In the genomic region with DNA sequence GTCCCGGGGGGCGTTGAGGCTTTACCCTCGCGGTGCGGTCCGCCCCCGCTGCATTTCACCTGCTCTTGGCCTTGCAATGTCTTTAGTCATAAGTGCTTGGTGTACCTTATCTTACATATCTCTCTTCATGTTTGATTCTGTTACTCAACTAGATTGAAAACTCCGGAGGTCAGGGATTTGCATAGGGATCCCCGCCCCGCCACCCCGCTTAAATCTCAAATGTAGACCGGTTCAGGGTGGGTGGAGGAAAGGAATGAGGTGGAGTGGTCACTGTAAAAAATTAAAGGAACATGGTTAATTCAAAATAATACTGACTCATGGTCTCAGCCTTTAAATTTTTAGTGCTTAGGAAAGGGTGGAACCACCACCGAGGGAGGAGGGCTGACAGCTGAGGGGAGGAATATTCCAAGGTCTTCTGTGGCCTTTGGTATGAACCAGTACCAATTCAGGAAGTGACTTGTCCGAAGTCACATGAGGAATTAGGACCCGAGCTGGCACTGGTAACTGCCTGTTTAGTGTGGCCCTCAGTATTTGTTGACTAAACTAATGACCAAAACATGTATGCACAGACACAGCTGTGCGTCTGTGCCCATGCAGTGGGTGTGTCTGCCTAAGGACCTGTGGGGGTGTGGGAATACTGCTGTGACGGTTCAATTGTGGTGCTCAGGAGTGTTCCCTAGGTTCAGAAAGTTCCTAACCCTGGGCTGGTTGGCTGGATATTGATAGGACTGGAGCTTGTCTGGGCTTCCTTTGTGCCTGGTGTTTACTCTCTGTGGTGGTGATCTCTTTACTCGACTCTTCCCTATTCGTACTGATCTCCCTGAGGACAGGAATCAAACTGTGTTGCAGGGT, we compare ENCODE assay signal across 8 cellular contexts. TPM values are rescaled to one million over a fixed set of nuclear protein-coding genes. Genes with fewer than 3 reads are reported as not detected.
A peak's percentile ranks its signal among the peaks of the same experiment; 100 is the strongest.
DNase-seq lines count a peak whose midpoint lies in the region; ATAC-seq and TF ChIP-seq lines count a peak whose summit lies in the region.

No MANE protein-coding gene starts in this region.

- peak overlapping the region; percentile 89 for H3K4me3 ChIP-seq in CD4-positive, CD25-positive, alpha-beta regulatory T cell (ENCODE audit: low read depth, low read length)
- H3K4me3 ChIP-seq in RWPE2 (ENCODE audit: severe bottlenecking) = peak overlapping the region; percentile 75

- H3K4me1 ChIP-seq in CD4-positive, CD25-positive, alpha-beta regulatory T cell (ENCODE audit: control insufficient read depth, insufficient read depth, low read length, poor library complexity, severe bottlenecking) = peaks cover 38% of the 10 kb centered on the region
- peaks cover 3% of the 10 kb centered on the region for H3K4me1 ChIP-seq in RWPE2 (ENCODE audit: insufficient read depth, poor library complexity, severe bottlenecking)

- no peaks in the 10 kb centered on the region for H3K27me3 ChIP-seq in CD4-positive, CD25-positive, alpha-beta regulatory T cell (ENCODE audit: control insufficient read depth, insufficient read depth, low read length)
- no peaks in the 10 kb centered on the region for H3K27me3 ChIP-seq in RWPE2 (ENCODE audit: insufficient read depth, poor library complexity, severe bottlenecking)

- peak in 2 of 3 donors; percentile 20 to 39 for DNase-seq in CD4-positive, CD25-positive, alpha-beta regulatory T cell
- peak; percentile 19 for DNase-seq in GM19240 (ENCODE audit: insufficient read length, low spot score)
- DNase-seq in RWPE2 (ENCODE audit: low spot score) = no peak
- peak; percentile 52 for DNase-seq in iris pigment epithelial cell (ENCODE audit: low read depth)
- peak; percentile 30 to 42 for DNase-seq in stimulated activated CD4-positive, alpha-beta T cell treated with anti-CD3 and anti-CD28 coated beads, Interleukin-1b, Interleukin-23, amount 100 ng/mL, for 4 hours (ENCODE audit: low read depth in 2 of 2)

- no peaks in the 10 kb centered on the region for H3K27me3 Mint-ChIP-seq in CD4-positive, CD25-positive, alpha-beta regulatory T cell
- peaks cover 8% of the 10 kb centered on the region for H3K27me3 Mint-ChIP-seq in brain

- H3K4me3 Mint-ChIP-seq in CD4-positive, CD25-positive, alpha-beta regulatory T cell = peak overlapping the region; percentile 90 to 99 (median 96)
- peak overlapping the region; percentile 95 to 98 (median 97) for H3K4me3 Mint-ChIP-seq in brain

- no peaks in the 10 kb centered on the region for H3K9me3 Mint-ChIP-seq in CD4-positive, CD25-positive, alpha-beta regulatory T cell
- peaks cover 0 to 3% (median 0%) of the 10 kb centered on the region in 5 experiments for H3K9me3 Mint-ChIP-seq in brain

- TF ChIP-seq CTCF in RWPE2 (IDR thresholded peaks at IDR 0.05; ENCODE audit: poor library complexity, severe bottlenecking) (no peak), brain (conservative IDR thresholded peaks at IDR 0.05) (no peak)

- H3K36me3 ChIP-seq in CD4-positive, CD25-positive, alpha-beta regulatory T cell (ENCODE audit: control insufficient read depth, insufficient read depth, low read length) = peaks cover 8% of the 10 kb centered on the region
- H3K36me3 ChIP-seq in RWPE2 (ENCODE audit: low read depth) = peaks cover 29% of the 10 kb centered on the region

- no peaks in the 10 kb centered on the region for H3K9me3 ChIP-seq in CD4-positive, CD25-positive, alpha-beta regulatory T cell (ENCODE audit: control insufficient read depth in 2 of 2, low read length in 2 of 2)
- H3K9me3 ChIP-seq in RWPE2 (ENCODE audit: severe bottlenecking) = no peaks in the 10 kb centered on the region

- H3K27ac Mint-ChIP-seq in CD4-positive, CD25-positive, alpha-beta regulatory T cell = peak overlapping the region; percentile 89 to 99 (median 99)
- H3K27ac Mint-ChIP-seq in brain = peak overlapping the region; percentile 88 to 99 (median 99)

- H3K4me1 Mint-ChIP-seq in CD4-positive, CD25-positive, alpha-beta regulatory T cell = peaks cover 40 to 70% (median 54%) of the 10 kb centered on the region in 4 donors
- peaks cover 50% of the 10 kb centered on the region for H3K4me1 Mint-ChIP-seq in brain

- H3K27ac ChIP-seq in CD4-positive, CD25-positive, alpha-beta regulatory T cell (ENCODE audit: insufficient read depth, low read length, poor library complexity, severe bottlenecking) = peak overlapping the region; percentile 98
- H3K27ac ChIP-seq in RWPE2 (ENCODE audit: poor library complexity, severe bottlenecking) = peak overlapping the region; percentile 82

- no peak for ATAC-seq in CD4-positive, CD25-positive, alpha-beta regulatory T cell (ENCODE audit: low read depth in 2 of 2)
- ATAC-seq in HG03378 (IDR thresholded peaks at IDR 0.05; ENCODE audit: unreplicated experiment) = peak; percentile 43
- ATAC-seq in RWPE2 (ENCODE audit: low read depth) = peak; percentile 42
- ATAC-seq in HG03469 (IDR thresholded peaks at IDR 0.05; ENCODE audit: unreplicated experiment) = no peak

- H3K36me3 Mint-ChIP-seq in CD4-positive, CD25-positive, alpha-beta regulatory T cell = peaks cover 8% of the 10 kb centered on the region
- H3K36me3 Mint-ChIP-seq in brain = peaks cover 19% of the 10 kb centered on the region

RNA-seq across cellular contexts. Expression of a gene that starts 1.0 kb away (rescaled TPM):
- 85.5 TPM for total RNA-seq in CD4-positive, CD25-positive, alpha-beta regulatory T cell
- 10 to 100 TPM; 64.3 to 75.2 (median 71.5) TPM for polyA plus RNA-seq in CD4-positive, CD25-positive, alpha-beta regulatory T cell
- polyA plus RNA-seq in brain (ENCODE audit: insufficient read depth, low read depth, low replicate concordance) = 61.9 TPM

RNA-seq across cellular contexts. Expression of a gene that starts 12.9 kb away (rescaled TPM):
- total RNA-seq in CD4-positive, CD25-positive, alpha-beta regulatory T cell = 72.1 TPM
- 10 to 100 TPM; 33.6 to 45.5 (median 39.5) TPM for polyA plus RNA-seq in CD4-positive, CD25-positive, alpha-beta regulatory T cell
- 80.9 TPM for polyA plus RNA-seq in brain (ENCODE audit: insufficient read depth, low read depth, low replicate concordance)

Comparison
In these comparisons a context has a peak if more than half of its experiments do, and no peak if none do; other contexts are left out.
1. ATAC-seq: peak in HG03378 (single experiment) and RWPE2 (single experiment); none in CD4-positive, CD25-positive, alpha-beta regulatory T cell (0 of 2) and HG03469 (single experiment).